Comparison of ENCODE assay signal across 9 cellular contexts in genomic region chr14:68510201-68510600, GRCh38.
DNase-seq lines count a peak whose midpoint lies in the region; TF ChIP-seq lines count a peak whose summit lies in the region.
"Had no signal": no experiment of that assay in that cellular context is flagged by ENCODE, and none has a peak within 500 bp of the region (broad histone marks: within the 10 kb centered on the region; RNA-seq: fewer than 3 reads in every experiment).

No MANE protein-coding gene starts in this region.

- no peak overlapping the region for H3K4me3 Mint-ChIP-seq in osteocyte (ENCODE audit: unreplicated experiment)

- no peaks in the 10 kb centered on the region for H3K27me3 Mint-ChIP-seq in osteocyte (ENCODE audit: unreplicated experiment)

- peak overlapping the region; percentile 72 for H3K27ac Mint-ChIP-seq in osteocyte (ENCODE audit: unreplicated experiment)

- TF ChIP-seq CTCF in osteocyte (IDR thresholded peaks at IDR 0.05) (no peak), GM13976 (IDR thresholded peaks at IDR 0.05; ENCODE audit: borderline replicate concordance, control extremely low read depth, extremely low read depth, insufficient read depth, missing control alignments) (no peak)

- in situ Hi-C loops in GM13976 (cut with MboI; ENCODE audit: low sequenced_read_pairs, unreplicated experiment): no loop called here

- peak; percentile 96 for DNase-seq in RPMI7951 (ENCODE audit: low read depth)
- peak; percentile 92 for DNase-seq in fibroblast of gingiva (ENCODE audit: low read depth)
- no peak for DNase-seq in osteocyte (ENCODE audit: extremely low spot score, unreplicated experiment)
- no peak for DNase-seq in activated CD4-positive, alpha-beta T cell treated with anti-CD3 and anti-CD28 coated beads, Interleukin-2, amount 50 U/mL, for 1 hour
- no peak for DNase-seq in middle frontal gyrus (ENCODE audit: extremely low spot score, low spot score)
- no peak for DNase-seq in GM13976 (ENCODE audit: low spot score)
- DNase-seq in NCI-H1048 (lab: John Stamatoyannopoulos, UW): no peak
- DNase-seq: activated gamma-delta T cell treated with Interleukin-2 at 50 U/mL for 16 hours, NCI-H446 had no signal

- H3K36me3 Mint-ChIP-seq in osteocyte (ENCODE audit: unreplicated experiment): no peaks in the 10 kb centered on the region

- H3K9me3 Mint-ChIP-seq in osteocyte (ENCODE audit: unreplicated experiment): no peaks in the 10 kb centered on the region

- H3K4me1 Mint-ChIP-seq in osteocyte (ENCODE audit: unreplicated experiment): peaks cover 48% of the 10 kb centered on the region

Comparison
In these comparisons a context has a peak if more than half of its experiments do, and no peak if none do; other contexts are left out.
1. DNase-seq: peak in RPMI7951 (single experiment) and fibroblast of gingiva (single experiment); none in osteocyte (single experiment), activated CD4-positive, alpha-beta T cell treated with anti-CD3 and anti-CD28 coated beads, Interleukin-2, amount 50 U/mL, for 1 hour (single experiment), middle frontal gyrus (single experiment), GM13976 (single experiment) and NCI-H1048 (single experiment).